In genomic region chr1:50214764-50215163, GRCh38 we compare ENCODE assay signal across 21 cellular contexts.
DNase-seq lines count a peak whose midpoint lies in the region; ATAC-seq and TF ChIP-seq lines count a peak whose summit lies in the region.
"Had no signal": no experiment of that assay in that cellular context is flagged by ENCODE, and none has a peak within 500 bp of the region (broad histone marks: within the 10 kb centered on the region; RNA-seq: fewer than 3 reads in every experiment).

No MANE protein-coding gene starts in this region.

- H3K4me1 Mint-ChIP-seq in activated CD8-positive, alpha-beta T cell treated with anti-CD3 and anti-CD28 coated beads for 36 hours (ENCODE audit: low read depth): no peaks in the 10 kb centered on the region
- H3K4me1 Mint-ChIP-seq in activated CD8-positive, alpha-beta T cell treated with anti-CD3 and anti-CD28 coated beads, Interleukin-2, amount 10 ng/mL, durations not matched to agents 7 days and 5 days (ENCODE audit: low read depth): no peaks in the 10 kb centered on the region
- no peaks in the 10 kb centered on the region for H3K4me1 Mint-ChIP-seq in activated naive CD4-positive, alpha-beta T cell treated with anti-CD3 and anti-CD28 coated beads, Interleukin-2, amount 10 ng/mL, durations not matched to agents 7 days and 5 days
- H3K4me1 Mint-ChIP-seq: CD14-positive monocyte had no signal

- intact Hi-C loops in activated CD8-positive, alpha-beta T cell treated with anti-CD3 and anti-CD28 coated beads for 36 hours (cut with micrococcal nuclease): no loop called here
- intact Hi-C loops in stomach (cut with DNase I; ENCODE audit: low total_unique reads): no loop called here

- H3K9me3 ChIP-seq in hepatocyte (ENCODE audit: low read depth): no peaks in the 10 kb centered on the region
- no peaks in the 10 kb centered on the region for H3K9me3 ChIP-seq in stomach
- H3K9me3 ChIP-seq: MG63 had no signal

- POLR2A ChIA-PET in activated CD8-positive, alpha-beta T cell treated with anti-CD3 and anti-CD28 coated beads for 36 hours (lab: Charles Lee): no interaction called here
- POLR2A ChIA-PET in activated CD8-positive, alpha-beta T cell treated with anti-CD3 and anti-CD28 coated beads, Interleukin-2, amount 10 ng/mL, durations not matched to agents 7 days and 5 days (lab: Charles Lee): no interaction called here

- H3K36me3 ChIP-seq in hepatocyte (replicated peaks; ENCODE audit: insufficient read depth, low read depth) (no peaks in the 10 kb centered on the region), stomach (no peaks in the 10 kb centered on the region)
- H3K36me3 ChIP-seq: MG63 had no signal

- H3K27me3 ChIP-seq in hepatocyte (no peaks in the 10 kb centered on the region), stomach (no peaks in the 10 kb centered on the region)
- H3K27me3 ChIP-seq: MG63 had no signal

- H3K4me3 ChIP-seq in hepatocyte: no peak overlapping the region
- H3K4me3 ChIP-seq in stomach: no peak overlapping the region
- H3K4me3 ChIP-seq: GM12878, K562, MG63 had no signal

- in situ Hi-C loops in GM13977 (cut with MboI; ENCODE audit: low pct_unique_long_range_greater_than_20kb, low sequenced_read_pairs, unreplicated experiment): no loop called here

- TF ChIP-seq POLR2A in stomach (IDR thresholded peaks at IDR 0.05): no peak

- no peaks in the 10 kb centered on the region for H3K9me3 Mint-ChIP-seq in activated CD8-positive, alpha-beta T cell treated with anti-CD3 and anti-CD28 coated beads for 36 hours
- H3K9me3 Mint-ChIP-seq in activated CD8-positive, alpha-beta T cell treated with anti-CD3 and anti-CD28 coated beads, Interleukin-2, amount 10 ng/mL, durations not matched to agents 7 days and 5 days (ENCODE audit: insufficient read depth): no peaks in the 10 kb centered on the region
- no peaks in the 10 kb centered on the region for H3K9me3 Mint-ChIP-seq in activated naive CD4-positive, alpha-beta T cell treated with anti-CD3 and anti-CD28 coated beads, Interleukin-2, amount 10 ng/mL, durations not matched to agents 7 days and 5 days
- H3K9me3 Mint-ChIP-seq: T-helper 1 cell treated with Interleukin-12 subunit alpha and Interleukin-12 subunit beta and Interleukin-4 antibody, amounts not matched to agents 30 μg/mL and 1 μg/mL, for 36 hours had no signal

- no peaks in the 10 kb centered on the region for H3K36me3 Mint-ChIP-seq in activated CD8-positive, alpha-beta T cell treated with anti-CD3 and anti-CD28 coated beads for 36 hours (ENCODE audit: low read depth)
- H3K36me3 Mint-ChIP-seq in activated CD8-positive, alpha-beta T cell treated with anti-CD3 and anti-CD28 coated beads, Interleukin-2, amount 10 ng/mL, durations not matched to agents 7 days and 5 days (ENCODE audit: low read depth): no peaks in the 10 kb centered on the region
- no peaks in the 10 kb centered on the region for H3K36me3 Mint-ChIP-seq in activated naive CD4-positive, alpha-beta T cell treated with anti-CD3 and anti-CD28 coated beads, Interleukin-2, amount 10 ng/mL, durations not matched to agents 7 days and 5 days
- H3K36me3 Mint-ChIP-seq: CD14-positive monocyte had no signal

- H3K27me3 Mint-ChIP-seq in activated CD8-positive, alpha-beta T cell treated with anti-CD3 and anti-CD28 coated beads for 36 hours: no peaks in the 10 kb centered on the region
- no peaks in the 10 kb centered on the region for H3K27me3 Mint-ChIP-seq in activated CD8-positive, alpha-beta T cell treated with anti-CD3 and anti-CD28 coated beads, Interleukin-2, amount 10 ng/mL, durations not matched to agents 7 days and 5 days (ENCODE audit: low read depth)
- H3K27me3 Mint-ChIP-seq in activated naive CD4-positive, alpha-beta T cell treated with anti-CD3 and anti-CD28 coated beads, Interleukin-2, amount 10 ng/mL, durations not matched to agents 7 days and 5 days: no peaks in the 10 kb centered on the region

- CTCF ChIA-PET in activated CD8-positive, alpha-beta T cell treated with anti-CD3 and anti-CD28 coated beads for 36 hours (lab: Charles Lee): no interaction called here
- CTCF ChIA-PET in activated CD8-positive, alpha-beta T cell treated with anti-CD3 and anti-CD28 coated beads, Interleukin-2, amount 10 ng/mL, durations not matched to agents 7 days and 5 days (lab: Charles Lee): no interaction called here
- CTCF ChIA-PET in activated naive CD4-positive, alpha-beta T cell treated with anti-CD3 and anti-CD28 coated beads, Interleukin-2, amount 10 ng/mL, durations not matched to agents 7 days and 5 days (lab: Charles Lee): no interaction called here

- no peaks in the 10 kb centered on the region for H4K20me1 ChIP-seq in hepatocyte (ENCODE audit: insufficient read depth, poor library complexity, severe bottlenecking)

- WGBS in hepatocyte (ENCODE audit: low lambda C conversion rate, missing lambda C conversion rate): 74% methylated on average over 7 of the region's 7 CpGs
- WGBS in stomach, 5 donors: 48 to 58% (median 53%) methylated on average over 6 to 7 of the region's 7 CpGs

- no peak for TF ChIP-seq EP300 in stomach (IDR thresholded peaks at IDR 0.05)

- no peaks in the 10 kb centered on the region for H3K79me2 ChIP-seq in hepatocyte

- no peak for TF ChIP-seq CTCF in activated CD8-positive, alpha-beta T cell treated with anti-CD3 and anti-CD28 coated beads for 36 hours (IDR thresholded peaks at IDR 0.05)
- TF ChIP-seq CTCF in hepatocyte (IDR thresholded peaks at IDR 0.05; ENCODE audit: poor library complexity) (no peak), GM13977 (IDR thresholded peaks at IDR 0.05; ENCODE audit: extremely low read depth, insufficient read depth, missing control alignments) (no peak), stomach (IDR thresholded peaks at IDR 0.05) (no peak)

- no peak overlapping the region for H3K4me2 ChIP-seq in hepatocyte

- H3K9me2 ChIP-seq in hepatocyte (replicated peaks; ENCODE audit: insufficient read depth): no peaks in the 10 kb centered on the region

- H3K4me1 ChIP-seq in hepatocyte (ENCODE audit: insufficient read depth) (no peaks in the 10 kb centered on the region), stomach (no peaks in the 10 kb centered on the region)

- DNase-seq in activated CD8-positive, alpha-beta T cell treated with anti-CD3 and anti-CD28 coated beads for 36 hours: peak; percentile 2
- DNase-seq in activated CD8-positive, alpha-beta T cell treated with anti-CD3 and anti-CD28 coated beads, Interleukin-2, amount 10 ng/mL, durations not matched to agents 7 days and 5 days: no peak
- DNase-seq in NCI-H2171 treated with DMSO at 0.1 percent for 48 hours (lab: John Stamatoyannopoulos, UW): peak; percentile 89
- DNase-seq in hepatocyte (ENCODE audit: low spot score): peak; percentile 56
- no peak for DNase-seq in GM13977 (ENCODE audit: low spot score)
- no peak for DNase-seq in activated naive CD4-positive, alpha-beta T cell treated with anti-CD3 and anti-CD28 coated beads, Interleukin-2, amount 10 ng/mL, durations not matched to agents 7 days and 5 days
- DNase-seq in stomach: no peak
- DNase-seq: AML-193, DMS79 treated with DMSO at 0.1 percent for 48 hours, MG63, NCI-H1417, NCI-H1930, NCI-H226, NCI-H510A treated with DMSO at 0.1 percent for 48 hours, OCI-M1, Right ventricle myocardium superior had no signal

- ATAC-seq in activated CD8-positive, alpha-beta T cell treated with anti-CD3 and anti-CD28 coated beads for 36 hours: no peak
- ATAC-seq in activated CD8-positive, alpha-beta T cell treated with anti-CD3 and anti-CD28 coated beads, Interleukin-2, amount 10 ng/mL, durations not matched to agents 7 days and 5 days: no peak
- no peak for ATAC-seq in GM19463 (IDR thresholded peaks at IDR 0.05; ENCODE audit: unreplicated experiment)
- ATAC-seq: GM12878, K562 had no signal

- H2AFZ ChIP-seq in hepatocyte: no peak overlapping the region

- H3K27ac Mint-ChIP-seq in activated CD8-positive, alpha-beta T cell treated with anti-CD3 and anti-CD28 coated beads for 36 hours: no peak overlapping the region
- no peak overlapping the region for H3K27ac Mint-ChIP-seq in activated CD8-positive, alpha-beta T cell treated with anti-CD3 and anti-CD28 coated beads, Interleukin-2, amount 10 ng/mL, durations not matched to agents 7 days and 5 days
- no peak overlapping the region for H3K27ac Mint-ChIP-seq in activated naive CD4-positive, alpha-beta T cell treated with anti-CD3 and anti-CD28 coated beads, Interleukin-2, amount 10 ng/mL, durations not matched to agents 7 days and 5 days
- H3K27ac Mint-ChIP-seq: CD14-positive monocyte; T-helper 1 cell treated with Interleukin-12 subunit alpha and Interleukin-12 subunit beta and Interleukin-4 antibody, amounts not matched to agents 30 μg/mL and 1 μg/mL, for 36 hours had no signal

- H3K4me3 Mint-ChIP-seq in activated CD8-positive, alpha-beta T cell treated with anti-CD3 and anti-CD28 coated beads for 36 hours: no peak overlapping the region
- H3K4me3 Mint-ChIP-seq in activated CD8-positive, alpha-beta T cell treated with anti-CD3 and anti-CD28 coated beads, Interleukin-2, amount 10 ng/mL, durations not matched to agents 7 days and 5 days: no peak overlapping the region
- no peak overlapping the region for H3K4me3 Mint-ChIP-seq in activated naive CD4-positive, alpha-beta T cell treated with anti-CD3 and anti-CD28 coated beads, Interleukin-2, amount 10 ng/mL, durations not matched to agents 7 days and 5 days
- H3K4me3 Mint-ChIP-seq: CD14-positive monocyte; T-helper 1 cell treated with Interleukin-12 subunit alpha and Interleukin-12 subunit beta and Interleukin-4 antibody, amounts not matched to agents 30 μg/mL and 1 μg/mL, for 36 hours had no signal

- H3K27ac ChIP-seq in hepatocyte (no peak overlapping the region), stomach (no peak overlapping the region)

Comparison
In these comparisons a context has a peak if more than half of its experiments do, and no peak if none do; other contexts are left out.
1. DNase-seq: peak in activated CD8-positive, alpha-beta T cell treated with anti-CD3 and anti-CD28 coated beads for 36 hours (single experiment), NCI-H2171 treated with DMSO at 0.1 percent for 48 hours (single experiment) and hepatocyte (single experiment); none in activated CD8-positive, alpha-beta T cell treated with anti-CD3 and anti-CD28 coated beads, Interleukin-2, amount 10 ng/mL, durations not matched to agents 7 days and 5 days (single experiment), GM13977 (single experiment), activated naive CD4-positive, alpha-beta T cell treated with anti-CD3 and anti-CD28 coated beads, Interleukin-2, amount 10 ng/mL, durations not matched to agents 7 days and 5 days (single experiment) and stomach (single experiment).